9 cellular contexts compared by ENCODE assay signal in genomic region chr7:24920702-24921679, GRCh38. TPM values are rescaled to one million over a fixed set of nuclear protein-coding genes. Genes with fewer than 3 reads are reported as not detected.
DNase-seq lines count a peak whose midpoint lies in the region; ATAC-seq, FAIRE-seq and TF ChIP-seq lines count a peak whose summit lies in the region.
"Had no signal": no experiment of that assay in that cellular context is flagged by ENCODE, and none has a peak within 500 bp of the region (broad histone marks: within the 10 kb centered on the region; RNA-seq: fewer than 3 reads in every experiment).

No MANE protein-coding gene starts in this region.

- DNase-seq in CD8-positive, alpha-beta memory T cell, result no peak
- DNase-seq in GM12892 (ENCODE audit: insufficient read length) (no peak), immature natural killer cell (no peak), RKO (ENCODE audit: low spot score) (no peak), suprapubic skin (ENCODE audit: low spot score in 2 of 2) (no peak)
- DNase-seq: activated CD8-positive, alpha-beta memory T cell treated with anti-CD3 and anti-CD28 coated beads, Interleukin-2, amount 50 U/mL, for 48 hours; COR-L47 had no signal

- no peak overlapping the region for H3K4me3 ChIP-seq in CD8-positive, alpha-beta memory T cell (ENCODE audit: low read length)
- H3K4me3 ChIP-seq in suprapubic skin, result no peak overlapping the region

- no peak overlapping the region for H3K27ac ChIP-seq in CD8-positive, alpha-beta memory T cell (ENCODE audit: low read depth, low read length)
- no peak overlapping the region for H3K27ac ChIP-seq in suprapubic skin

- POLR2A ChIA-PET in CD8-positive, alpha-beta memory T cell (lab: Charles Lee), result no interaction called here

- WGBS in suprapubic skin, result 53% methylated on average over 6 of the region's 6 CpGs

- H3K36me3 ChIP-seq in CD8-positive, alpha-beta memory T cell (ENCODE audit: insufficient read depth, low read length), result no peaks in the 10 kb centered on the region
- H3K36me3 ChIP-seq in suprapubic skin, result no peaks in the 10 kb centered on the region

- ATAC-seq in HG03039 (IDR thresholded peaks at IDR 0.05; ENCODE audit: unreplicated experiment), result no peak

- FAIRE-seq in GM12892 (lab: Jason Lieb, UNC), result peak; percentile 80

- H3K4me1 ChIP-seq in CD8-positive, alpha-beta memory T cell (ENCODE audit: insufficient read depth, low read length), result peaks cover 23% of the 10 kb centered on the region
- H3K4me1 ChIP-seq in suprapubic skin, result peaks cover 13% of the 10 kb centered on the region

- no peaks in the 10 kb centered on the region for H3K27me3 ChIP-seq in CD8-positive, alpha-beta memory T cell (ENCODE audit: insufficient read depth, low read length, poor library complexity, severe bottlenecking)
- H3K27me3 ChIP-seq in suprapubic skin, result no peaks in the 10 kb centered on the region

- TF ChIP-seq POLR2A in GM12892 (IDR thresholded peaks at IDR 0.05; ENCODE audit: low read depth, low read length) (no peak), suprapubic skin (IDR thresholded peaks at IDR 0.05) (no peak)

- no peak for TF ChIP-seq CTCF in suprapubic skin (IDR thresholded peaks at IDR 0.05)

- TF ChIP-seq EP300 in suprapubic skin (IDR thresholded peaks at IDR 0.05), result no peak

- H3K27me3 Mint-ChIP-seq in CD8-positive, alpha-beta memory T cell, result no peaks in the 10 kb centered on the region
- H3K27me3 Mint-ChIP-seq in T-helper 1 cell treated with Interleukin-12 subunit alpha and Interleukin-12 subunit beta and Interleukin-4 antibody, amounts not matched to agents 30 μg/mL and 1 μg/mL, for 36 hours (ENCODE audit: low read depth), result no peaks in the 10 kb centered on the region
- peaks cover 0 to 3% (median 2%) of the 10 kb centered on the region in 3 donors for H3K27me3 Mint-ChIP-seq in immature natural killer cell (ENCODE audit: low read depth in 3 of 3)

- H3K27ac Mint-ChIP-seq in CD8-positive, alpha-beta memory T cell, result peak overlapping the region; percentile 12 to 82 (median 63)
- H3K27ac Mint-ChIP-seq in T-helper 1 cell treated with Interleukin-12 subunit alpha and Interleukin-12 subunit beta and Interleukin-4 antibody, amounts not matched to agents 30 μg/mL and 1 μg/mL, for 36 hours, result peak overlapping the region; percentile 86
- H3K27ac Mint-ChIP-seq in immature natural killer cell, result peak overlapping the region; percentile 20 to 92 (median 76)

- H3K4me1 Mint-ChIP-seq in CD8-positive, alpha-beta memory T cell, result peaks cover 80 to 97% (median 96%) of the 10 kb centered on the region in 3 donors
- peaks cover 86% of the 10 kb centered on the region for H3K4me1 Mint-ChIP-seq in T-helper 1 cell treated with Interleukin-12 subunit alpha and Interleukin-12 subunit beta and Interleukin-4 antibody, amounts not matched to agents 30 μg/mL and 1 μg/mL, for 36 hours (ENCODE audit: low read depth)
- H3K4me1 Mint-ChIP-seq in immature natural killer cell, result peaks cover 82 to 95% of the 10 kb centered on the region in 2 donors

- peaks cover 0 to 2% (median 0%) of the 10 kb centered on the region in 3 donors for H3K36me3 Mint-ChIP-seq in CD8-positive, alpha-beta memory T cell
- peaks cover 16% of the 10 kb centered on the region for H3K36me3 Mint-ChIP-seq in T-helper 1 cell treated with Interleukin-12 subunit alpha and Interleukin-12 subunit beta and Interleukin-4 antibody, amounts not matched to agents 30 μg/mL and 1 μg/mL, for 36 hours (ENCODE audit: low read depth)
- H3K36me3 Mint-ChIP-seq in immature natural killer cell, result peaks cover 3 to 7% (median 6%) of the 10 kb centered on the region in 3 donors

- no peaks in the 10 kb centered on the region for H3K9me3 ChIP-seq in CD8-positive, alpha-beta memory T cell (ENCODE audit: low read length)
- no peaks in the 10 kb centered on the region for H3K9me3 ChIP-seq in suprapubic skin

- no peaks in the 10 kb centered on the region for H3K9me3 Mint-ChIP-seq in CD8-positive, alpha-beta memory T cell
- H3K9me3 Mint-ChIP-seq in T-helper 1 cell treated with Interleukin-12 subunit alpha and Interleukin-12 subunit beta and Interleukin-4 antibody, amounts not matched to agents 30 μg/mL and 1 μg/mL, for 36 hours, result no peaks in the 10 kb centered on the region
- H3K9me3 Mint-ChIP-seq in immature natural killer cell, result no peaks in the 10 kb centered on the region

- CTCF ChIA-PET in CD8-positive, alpha-beta memory T cell (lab: Charles Lee), result interaction anchor here (1.0 to 1.4 kb wide), 2 partner anchors 60 to 173 kb away, joined by 3 to 5 read pairs; no protein-coding TSS in a partner anchor

- peak overlapping the region in 6 of 7 donors; percentile 6 to 55 (median 42) for H3K4me3 Mint-ChIP-seq in CD8-positive, alpha-beta memory T cell
- peak overlapping the region; percentile 43 for H3K4me3 Mint-ChIP-seq in T-helper 1 cell treated with Interleukin-12 subunit alpha and Interleukin-12 subunit beta and Interleukin-4 antibody, amounts not matched to agents 30 μg/mL and 1 μg/mL, for 36 hours
- H3K4me3 Mint-ChIP-seq in immature natural killer cell, result peak overlapping the region; percentile 28 to 77 (median 72)

RNA-seq across cellular contexts. Expression of gene OSBPL3, which starts 59.0 kb away (rescaled TPM):
- 10 to 100 TPM; 71.7 to 72.5 TPM for total RNA-seq in CD8-positive, alpha-beta memory T cell
- 16.4 TPM for polyA plus RNA-seq in CD8-positive, alpha-beta memory T cell
- polyA plus RNA-seq in GM12892 (2012; ENCODE audit: missing spikeins), result 21.6 TPM
- 10 to 100 TPM in 1 of 3 donors, 1 to 10 TPM in 2; 6.4 to 20.0 (median 8.5) TPM for polyA plus RNA-seq in immature natural killer cell
- 10 to 100 TPM; 22.0 to 49.0 (median 27.3) TPM for total RNA-seq in suprapubic skin
